12 cellular contexts compared by ENCODE assay signal in genomic region chrX:413322-414201, GRCh38. TPM values are rescaled to one million over a fixed set of nuclear protein-coding genes. Genes with fewer than 3 reads are reported as not detected.
DNase-seq lines count a peak whose midpoint lies in the region; ATAC-seq, FAIRE-seq and TF ChIP-seq lines count a peak whose summit lies in the region.
"Had no signal": no experiment of that assay in that cellular context is flagged by ENCODE, and none has a peak within 500 bp of the region (broad histone marks: within the 10 kb centered on the region; RNA-seq: fewer than 3 reads in every experiment).

No MANE protein-coding gene starts in this region.

- H2BK5ac ChIP-seq in H1 (ENCODE audit: low read depth, low read length): peak overlapping the region; percentile 92

- peak overlapping the region; percentile 89 for H4K5ac ChIP-seq in H1 (ENCODE audit: insufficient read length, low read depth, low read length)

- H2AFZ ChIP-seq in H1 (ENCODE audit: low read length): no peak overlapping the region

- intact Hi-C loops in spleen (cut with DNase I; ENCODE audit: low total_unique reads): no loop called here
- intact Hi-C loops in posterior vena cava (cut with DNase I): no loop called here

- H2AK5ac ChIP-seq in H1 (ENCODE audit: low read depth, low read length): 0 out of 2 replicates have a peak overlapping the region, but pooled peaks have one; percentile 75

- H3K56ac ChIP-seq in H1 (replicated peaks; ENCODE audit: insufficient read length, low read depth, low read length): peak overlapping the region; percentile 52

- peak overlapping the region; percentile 80; the same call in 1 of the 2 replicates for H2BK20ac ChIP-seq in H1 (ENCODE audit: low read length)

- in situ Hi-C loops in HAP-1 (cut with MboI; ENCODE audit: low sequenced_read_pairs): no loop called here

- DNase-seq in H1 (ENCODE audit: low read depth in 1 of 2, low spot score in 2 of 2) (peak; percentile 51 to 73), islet precursor cell (peak; percentile 79), spleen (no peak), posterior vena cava (ENCODE audit: low spot score) (no peak), HAP-1 (ENCODE audit: low spot score in 2 of 2) (no peak)
- no peak for DNase-seq in NK-92 treated with Interleukin-12 subunit alpha and Interleukin-12 subunit beta, amount 100 ng/mL, for 24 hours (lab: John Stamatoyannopoulos, UW)
- DNase-seq: activated CD4-positive, alpha-beta T cell treated with anti-CD3 and anti-CD28 coated beads for 48 hours; NCI-H1048; stimulated activated naive CD4-positive, alpha-beta T cell treated with Interleukin-2 at 50 U/mL for 16 hours had no signal

- H3K36me3 ChIP-seq in HUES6 (ENCODE audit: control insufficient read depth, insufficient read depth, low read length): no peaks in the 10 kb centered on the region
- H3K36me3 ChIP-seq in H1 (ENCODE audit: control insufficient read depth in 2 of 4, insufficient read depth in 4 of 4, low read length in 3 of 4): no peaks in the 10 kb centered on the region
- H3K36me3 ChIP-seq in spleen: no peaks in the 10 kb centered on the region
- H3K36me3 ChIP-seq in HAP-1 (replicated peaks): no peaks in the 10 kb centered on the region
- H3K36me3 ChIP-seq: prostate gland had no signal

- H4K8ac ChIP-seq in H1 (ENCODE audit: extremely low read depth, insufficient read depth, low read length): peak overlapping the region; percentile 93

- H4K20me1 ChIP-seq in H1 (replicated peaks in 1 of 2; ENCODE audit: control insufficient read depth in 1 of 2, insufficient read depth in 2 of 2, low read length in 2 of 2): no peaks in the 10 kb centered on the region

- TF ChIP-seq POLR2A in H1 (IDR thresholded peaks at IDR 0.05; ENCODE audit: control extremely low read depth in 1 of 2, low read depth in 2 of 2, low read length in 2 of 2) (peak in 1 of 2 experiments; percentile 43; a peak in 1 of 3 replicates), spleen (IDR thresholded peaks at IDR 0.05) (no peak)

- POLR2A ChIA-PET in H1 (lab: Charles Lee; ENCODE audit: partially characterized antibody): no interaction called here

- no peak for TF ChIP-seq RAD21 in H1 (IDR thresholded peaks at IDR 0.05 in 1 of 2, conservative IDR thresholded peaks at IDR 0.05 in 1 of 2; ENCODE audit: low read depth in 2 of 2, low read length in 2 of 2)

- peak overlapping the region; percentile 89 to 95 for H3K4me2 ChIP-seq in H1 (ENCODE audit: insufficient read depth in 1 of 2, low read depth in 2 of 2, low read length in 2 of 2)

- no peak for FAIRE-seq in H1 (lab: Jason Lieb, UNC)

- peaks cover 7% of the 10 kb centered on the region for H3K23me2 ChIP-seq in H1 (ENCODE audit: low read depth, low read length)

- H3K9ac ChIP-seq in HUES6 (ENCODE audit: low read length): peak overlapping the region; percentile 68
- peak overlapping the region in 2 of 4 experiments; percentile 42 to 49; a peak in 4 of 7 replicates for H3K9ac ChIP-seq in H1 (replicated peaks in 1 of 4; ENCODE audit: extremely low read depth in 1 of 4, low read depth in 3 of 4, low read length in 3 of 4)

- H3K4me1 ChIP-seq in HUES6 (ENCODE audit: control insufficient read depth, insufficient read depth, low read length) (peaks cover 8% of the 10 kb centered on the region; the same call in 1 of the 2 replicates), H1 (replicated peaks in 1 of 4; ENCODE audit: control insufficient read depth in 3 of 4, insufficient read depth in 4 of 4, low read length in 3 of 4) (peaks cover 0 to 11% (median 3%) of the 10 kb centered on the region in 4 experiments; a peak in 6 of 7 replicates), spleen (peaks cover 0 to 12% (median 0%) of the 10 kb centered on the region in 6 donors), HAP-1 (no peaks in the 10 kb centered on the region)
- H3K4me1 ChIP-seq: prostate gland had no signal

- peak overlapping the region; percentile 21 for H3K4ac ChIP-seq in H1 (replicated peaks; ENCODE audit: insufficient read length, low read depth, low read length)

- H3K9me3 ChIP-seq in HUES6 (ENCODE audit: control insufficient read depth, insufficient read depth, low read depth, low read length): peaks cover 5% of the 10 kb centered on the region; the same call in 1 of the 2 replicates
- H3K9me3 ChIP-seq in H1 (ENCODE audit: insufficient read depth in 2 of 2, low read depth in 1 of 2, low read length in 1 of 2): peaks cover 0 to 2% of the 10 kb centered on the region in 2 experiments; a peak in 2 of 4 replicates
- H3K9me3 ChIP-seq in spleen: no peaks in the 10 kb centered on the region
- H3K9me3 ChIP-seq in HAP-1: no peaks in the 10 kb centered on the region
- H3K9me3 ChIP-seq: prostate gland had no signal

- H3K14ac ChIP-seq in H1 (ENCODE audit: insufficient read length): no peak overlapping the region

- ATAC-seq in GM18909 (IDR thresholded peaks at IDR 0.05; ENCODE audit: poor library complexity, unreplicated experiment): no peak

- H3K79me2 ChIP-seq in H1 (ENCODE audit: control insufficient read depth in 1 of 2, insufficient read depth in 2 of 2, low read length in 2 of 2): no peaks in the 10 kb centered on the region

- peak overlapping the region; percentile 95 for H2BK12ac ChIP-seq in H1 (ENCODE audit: low read depth, low read length)

- TF ChIP-seq EP300 in H1 (IDR thresholded peaks at IDR 0.05; ENCODE audit: borderline replicate concordance in 1 of 2, low read depth in 2 of 2, low read length in 2 of 2): peak in 1 of 2 experiments; percentile 88; a peak in 1 of 3 replicates

- no peak for TF ChIP-seq CTCF in H1 (IDR thresholded peaks at IDR 0.05; ENCODE audit: control extremely low read depth in 1 of 3, insufficient read depth in 1 of 3, low read depth in 1 of 3, low read length in 3 of 3)
- no peak for TF ChIP-seq CTCF in spleen (IDR thresholded peaks at IDR 0.05 in 8 of 11, conservative IDR thresholded peaks at IDR 0.05 in 3 of 11)

- CTCF ChIA-PET in H1 (lab: Charles Lee; ENCODE audit: partially characterized antibody): no interaction called here

- H3K4me3 ChIP-seq in HUES6 (ENCODE audit: low read depth, low read length) (peak overlapping the region; percentile 54), H1 (ENCODE audit: extremely low read depth in 1 of 4, insufficient read depth in 2 of 4, low read depth in 3 of 4, low read length in 4 of 4) (peak overlapping the region; percentile 19 to 56 (median 32); a peak in 7 of 8 replicates), spleen (peak overlapping the region in 6 of 8 donors; percentile 2 to 50 (median 21)), HAP-1 (no peak overlapping the region)
- H3K4me3 ChIP-seq: prostate gland had no signal

- H3K18ac ChIP-seq in H1 (ENCODE audit: extremely low read depth, low read length): peak overlapping the region; percentile 98

- H4K91ac ChIP-seq in H1 (replicated peaks; ENCODE audit: insufficient read length, low read length): peak overlapping the region; percentile 58

- H2BK15ac ChIP-seq in H1 (ENCODE audit: low read length): peak overlapping the region; percentile 61; the same call in 1 of the 2 replicates

- H2BK120ac ChIP-seq in H1 (replicated peaks; ENCODE audit: low read depth, low read length): no peak overlapping the region

- H3K79me1 ChIP-seq in H1 (ENCODE audit: low read depth, low read length): no peaks in the 10 kb centered on the region

- H3K27me3 ChIP-seq in HUES6 (ENCODE audit: control insufficient read depth, insufficient read depth, low read length) (no peaks in the 10 kb centered on the region), H1 (replicated peaks in 1 of 4; ENCODE audit: control insufficient read depth in 3 of 4, extremely low read depth in 1 of 4, insufficient read depth in 3 of 4, low read length in 3 of 4) (no peaks in the 10 kb centered on the region), spleen (replicated peaks in 1 of 7) (peaks cover 0 to 20% (median 4%) of the 10 kb centered on the region in 7 donors), HAP-1 (ENCODE audit: low read depth) (no peaks in the 10 kb centered on the region)

- WGBS in H1 (ENCODE audit: extremely low coverage in 1 of 2, insufficient coverage in 1 of 2, insufficient read length in 1 of 2, insufficient replicate concordance in 2 of 2, low coverage in 1 of 2, low lambda C conversion rate in 2 of 2, missing lambda C conversion rate in 1 of 2), 2 experiments: 10% methylated on average over 45 of the region's 47 CpGs; no CpG with 5 or more reads in 1 of the 2 experiments
- 15 to 28% (median 19%) methylated on average over 34 to 47 of the region's 47 CpGs for WGBS in spleen, 5 donors

- peak overlapping the region; percentile 79 for H3K27ac ChIP-seq in HUES6 (ENCODE audit: low read depth, low read length)
- peak overlapping the region; percentile 66 for H3K27ac ChIP-seq in H1 (ENCODE audit: low read depth, low read length)
- peak overlapping the region in 5 of 8 donors; percentile 25 to 76 (median 33) for H3K27ac ChIP-seq in spleen
- H3K27ac ChIP-seq: prostate gland had no signal

- no peak overlapping the region for H3K23ac ChIP-seq in H1 (ENCODE audit: insufficient read length)

TF ChIP-seq in H1, 55 proteins besides CTCF, POLR2A, EP300 and RAD21 (continues in another document):
- TF ChIP-seq TEAD4 (IDR thresholded peaks at IDR 0.05; ENCODE audit: low read depth, low read length) (peak; percentile 94), SIN3A (conservative IDR thresholded peaks at IDR 0.05 in 1 of 2, IDR thresholded peaks at IDR 0.05 in 1 of 2; ENCODE audit: low read depth in 1 of 2, low read length in 2 of 2) (0 out of 4 replicates have a peak, but pooled peaks of 1 of the 2 experiments have one; percentile 27), HDAC2 (IDR thresholded peaks at IDR 0.05; ENCODE audit: borderline replicate concordance in 1 of 2, low read depth in 2 of 2, low read length in 2 of 2) (peak in 1 of 2 experiments; percentile 74; a peak in 1 of 4 replicates), RBBP5 (IDR thresholded peaks at IDR 0.05; ENCODE audit: borderline replicate concordance, low read depth, low read length) (no peak), ASH2L (IDR thresholded peaks at IDR 0.05; ENCODE audit: low read length) (peak; percentile 35), SP4 (IDR thresholded peaks at IDR 0.05; ENCODE audit: low read length) (no peak), YY1 (IDR thresholded peaks at IDR 0.05; ENCODE audit: low read depth, low read length) (no peak), SIRT6 (IDR thresholded peaks at IDR 0.05; ENCODE audit: low read length) (no peak)

RNA-seq across cellular contexts. Expression of gene PPP2R3B, which starts 26.9 kb away (rescaled TPM):
- total RNA-seq in H1 (2021; fragmentation: NEBNext Ultra II Directional; extraction: Animal tissue kit (Norgen Biotek cat#: 25700)): 84.3 and 86.7 TPM in 2 replicates
- 47.6 and 80.1 TPM in 2 replicates for polyA plus RNA-seq in H1 (2011; rRNA removed)
- polyA plus RNA-seq in H1 (2011; cell fraction: cytosol; rRNA removed): 74.0 TPM
- polyA plus RNA-seq in H1 (2011; cell fraction: nucleus; rRNA removed): 265 TPM
- polyA plus RNA-seq in H1 (2012, experiment 1 of 2): 46.6 to 79.9 TPM (median 73.3 TPM) in 4 replicates
- 48.0 TPM for polyA plus RNA-seq in H1 (2012, experiment 2 of 2)
- polyA plus RNA-seq in H1 (2013, experiment 1 of 2): 41.6 TPM
- polyA plus RNA-seq in H1 (2013, experiment 2 of 2): 37.4 TPM
- polyA minus RNA-seq in H1 (2011; rRNA and poly(A)+ RNA removed): 39.1 and 49.9 TPM in 2 replicates
- polyA minus RNA-seq in H1 (2011; cell fraction: cytosol; rRNA and poly(A)+ RNA removed): 56.4 TPM
- polyA minus RNA-seq in H1 (2011; cell fraction: nucleus; rRNA and poly(A)+ RNA removed): 122 TPM
- 10 to 100 TPM; 12.6 to 34.2 (median 24.4) TPM for total RNA-seq in spleen
- 10 to 100 TPM; 27.0 to 62.2 (median 45.8) TPM for polyA plus RNA-seq in spleen
- total RNA-seq in posterior vena cava: 10 to 100 TPM; 17.9 to 23.4 TPM

Comparison
In these comparisons a context has a peak if more than half of its experiments do, and no peak if none do; other contexts are left out.
1. DNase-seq: peak in H1 (2 of 2) and islet precursor cell (single experiment); none in spleen (single experiment), posterior vena cava (single experiment), NK-92 treated with Interleukin-12 subunit alpha and Interleukin-12 subunit beta, amount 100 ng/mL, for 24 hours (single experiment) and HAP-1 (0 of 2).
2. Peak in every context shown above with its lines, with median percentiles within 50 percentile points of each other: H3K27ac ChIP-seq.